In the genomic region with DNA sequence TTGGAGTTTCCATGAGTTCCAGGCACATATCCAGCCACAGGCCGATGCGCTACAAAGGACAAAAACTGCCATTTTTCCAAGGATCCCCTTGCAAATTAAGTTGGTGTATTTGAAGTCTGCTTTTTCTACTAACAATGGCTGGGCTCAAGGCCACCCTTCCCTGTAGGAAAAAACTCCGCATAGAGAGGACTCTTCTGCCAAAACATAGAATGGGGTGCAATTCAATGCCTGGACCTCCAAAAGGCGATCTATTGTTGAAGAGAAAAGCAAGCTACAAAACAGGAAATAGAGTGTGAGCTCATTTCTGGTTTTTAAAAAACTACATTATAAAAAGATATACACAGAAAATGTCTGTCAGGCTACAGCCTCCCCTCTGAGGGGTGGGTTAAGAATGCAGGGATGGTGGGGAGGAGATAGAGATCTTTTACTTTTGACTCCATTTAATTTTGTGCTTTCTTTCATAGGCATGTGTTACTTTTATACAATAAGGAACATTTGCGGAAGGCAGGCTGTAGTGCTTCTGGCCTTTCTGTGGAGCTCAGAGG, we compare ENCODE assay signal across 26 cellular contexts. TPM values are rescaled to one million over a fixed set of nuclear protein-coding genes. Genes with fewer than 3 reads are reported as not detected.
DNase-seq lines count a peak whose midpoint lies in the region; ATAC-seq, FAIRE-seq and TF ChIP-seq lines count a peak whose summit lies in the region.
"Had no signal": no experiment of that assay in that cellular context is flagged by ENCODE, and none has a peak within 500 bp of the region (broad histone marks: within the 10 kb centered on the region; RNA-seq: fewer than 3 reads in every experiment).

No MANE protein-coding gene starts in this region.

- H3K4me1 ChIP-seq in GM23338 (ENCODE audit: insufficient read depth) (no peaks in the 10 kb centered on the region), astrocyte (ENCODE audit: insufficient read depth, low read length) (no peaks in the 10 kb centered on the region), esophagus muscularis mucosa (no peaks in the 10 kb centered on the region)
- H3K4me1 ChIP-seq: Peyer's patch, SJCRH30 had no signal

- peak overlapping the region; percentile 72 for H2AFZ ChIP-seq in GM23338
- H2AFZ ChIP-seq in astrocyte (ENCODE audit: low read depth, low read length) = no peak overlapping the region

- H3K27ac ChIP-seq in GM23338 (ENCODE audit: low read depth) = no peak overlapping the region
- H3K27ac ChIP-seq in astrocyte (ENCODE audit: low read depth, low read length) = no peak overlapping the region
- H3K27ac ChIP-seq in esophagus muscularis mucosa (replicated peaks in 1 of 4) = peak overlapping the region in 3 of 4 donors; percentile 34 to 41 (median 39)
- H3K27ac ChIP-seq: Peyer's patch, SJCRH30 had no signal

- H3K4me2 ChIP-seq in GM23338 = no peak overlapping the region
- no peak overlapping the region for H3K4me2 ChIP-seq in astrocyte (ENCODE audit: low read length)

- H3K27ac Mint-ChIP-seq in GM23338 (no peak overlapping the region), astrocyte (ENCODE audit: unreplicated experiment) (no peak overlapping the region), nephron (peak overlapping the region in 2 of 3 experiments; percentile 50 to 67)
- H3K27ac Mint-ChIP-seq: CD4-positive, alpha-beta T cell; HFFc6 had no signal

- H3K9ac ChIP-seq in astrocyte (ENCODE audit: low read length) = no peak overlapping the region

- H3K4me3 Mint-ChIP-seq in GM23338 = no peak overlapping the region
- H3K4me3 Mint-ChIP-seq in astrocyte (ENCODE audit: unreplicated experiment) = peak overlapping the region; percentile 31
- H3K4me3 Mint-ChIP-seq in nephron = no peak overlapping the region
- H3K4me3 Mint-ChIP-seq: CD4-positive, alpha-beta T cell; HFFc6 had no signal

- H3K9me3 Mint-ChIP-seq in GM23338 (peaks cover 7% of the 10 kb centered on the region), astrocyte (ENCODE audit: unreplicated experiment) (no peaks in the 10 kb centered on the region), nephron (no peaks in the 10 kb centered on the region)
- H3K9me3 Mint-ChIP-seq: CD4-positive, alpha-beta T cell; HFFc6 had no signal

- ATAC-seq in GM23338 = no peak

- 81% methylated on average over 4 of the region's 5 CpGs for WGBS in esophagus muscularis mucosa

- H3K4me1 Mint-ChIP-seq in GM23338 (peaks cover 4% of the 10 kb centered on the region; the same call in 1 of the 3 replicates), astrocyte (ENCODE audit: low read depth, unreplicated experiment) (no peaks in the 10 kb centered on the region), nephron (peaks cover 6% of the 10 kb centered on the region)

- peaks cover 9% of the 10 kb centered on the region for H3K27me3 Mint-ChIP-seq in GM23338 (ENCODE audit: insufficient read depth, low read depth, poor library complexity)
- no peaks in the 10 kb centered on the region for H3K27me3 Mint-ChIP-seq in astrocyte (ENCODE audit: low read depth, unreplicated experiment)
- peaks cover 12% of the 10 kb centered on the region for H3K27me3 Mint-ChIP-seq in nephron (ENCODE audit: low read depth)

- H3F3A ChIP-seq in GM23338 (replicated peaks; ENCODE audit: low read depth) = no peaks in the 10 kb centered on the region

- H3K9me3 ChIP-seq in astrocyte (ENCODE audit: insufficient read depth, low read depth, low read length) (no peaks in the 10 kb centered on the region), esophagus muscularis mucosa (no peaks in the 10 kb centered on the region)
- H3K9me3 ChIP-seq: Peyer's patch, SJCRH30 had no signal

- no peaks in the 10 kb centered on the region for H3K36me3 Mint-ChIP-seq in GM23338 (ENCODE audit: low read depth)
- H3K36me3 Mint-ChIP-seq in astrocyte (ENCODE audit: low read depth, unreplicated experiment) = no peaks in the 10 kb centered on the region
- no peaks in the 10 kb centered on the region for H3K36me3 Mint-ChIP-seq in nephron (ENCODE audit: low read depth)

- no peak for TF ChIP-seq EP300 in esophagus muscularis mucosa (IDR thresholded peaks at IDR 0.05)

- TF ChIP-seq CTCF in GM23338 (conservative IDR thresholded peaks at IDR 0.05; ENCODE audit: low read depth in 2 of 2) (no peak), astrocyte (IDR thresholded peaks at IDR 0.05; ENCODE audit: insufficient read depth, low read depth, low read length) (no peak), esophagus muscularis mucosa (IDR thresholded peaks at IDR 0.05) (no peak), nephron (IDR thresholded peaks at IDR 0.05; ENCODE audit: unreplicated experiment in 3 of 3) (no peak)

- H3K36me3 ChIP-seq in GM23338 (ENCODE audit: insufficient read depth) (no peaks in the 10 kb centered on the region), astrocyte (ENCODE audit: insufficient read depth, low read length) (no peaks in the 10 kb centered on the region), esophagus muscularis mucosa (no peaks in the 10 kb centered on the region)
- H3K36me3 ChIP-seq: Peyer's patch, SJCRH30 had no signal

- H3K79me2 ChIP-seq in GM23338 (replicated peaks; ENCODE audit: insufficient read depth) (no peaks in the 10 kb centered on the region), astrocyte (ENCODE audit: insufficient read depth, low read length) (no peaks in the 10 kb centered on the region)

- no peak overlapping the region for H3K4me3 ChIP-seq in GM23338
- H3K4me3 ChIP-seq in astrocyte (ENCODE audit: insufficient read depth, low read depth, low read length) = no peak overlapping the region
- H3K4me3 ChIP-seq in esophagus muscularis mucosa = no peak overlapping the region
- H3K4me3 ChIP-seq: Peyer's patch, SJCRH30 had no signal

- H4K20me1 ChIP-seq in GM23338 (replicated peaks; ENCODE audit: insufficient read depth) (no peaks in the 10 kb centered on the region), astrocyte (ENCODE audit: insufficient read depth, low read length) (no peaks in the 10 kb centered on the region)

- no peak for TF ChIP-seq POLR2A in esophagus muscularis mucosa (IDR thresholded peaks at IDR 0.05; ENCODE audit: low read depth)

- H3K27me3 ChIP-seq in GM23338 (ENCODE audit: insufficient read depth) = no peaks in the 10 kb centered on the region
- H3K27me3 ChIP-seq in astrocyte (ENCODE audit: insufficient read depth, low read length) = peaks cover 3% of the 10 kb centered on the region
- H3K27me3 ChIP-seq in esophagus muscularis mucosa = no peaks in the 10 kb centered on the region
- H3K27me3 ChIP-seq: Peyer's patch had no signal

- H3K9me2 ChIP-seq in GM23338 (ENCODE audit: insufficient read depth) = no peaks in the 10 kb centered on the region; the same call in 1 of the 2 replicates

- DNase-seq in GM23338 (ENCODE audit: low spot score) (no peak), astrocyte (ENCODE audit: low read depth) (no peak), esophagus muscularis mucosa (ENCODE audit: extremely low spot score) (no peak), NOMO-1 treated with DMSO at 0.1 percent for 48 hours (lab: John Stamatoyannopoulos, UW; ENCODE audit: unreplicated experiment) (no peak), NCI-H82 treated with DMSO at 0.1 percent for 48 hours (lab: John Stamatoyannopoulos, UW; ENCODE audit: unreplicated experiment) (no peak), AG08396 (ENCODE audit: low spot score) (no peak), frontal cortex (ENCODE audit: low spot score in 2 of 2) (no peak)
- DNase-seq: CD4-positive, alpha-beta T cell; COR-L47; DMS79 treated with DMSO at 0.1 percent for 48 hours; H7; HFFc6; MV-4-11; NCI-H1105 treated with DMSO at 0.1 percent for 48 hours; NCI-H2029 treated with DMSO at 0.1 percent for 48 hours; NCI-H226; NCI-H510A treated with DMSO at 0.1 percent for 48 hours; NCI-H748 treated with DMSO at 0.1 percent for 48 hours; NK-92 treated with Interleukin-12 subunit alpha and Interleukin-12 subunit beta, amount 100 ng/mL, for 24 hours; Peyer's patch; SJCRH30 had no signal

- FAIRE-seq in astrocyte (lab: Jason Lieb, UNC) (no peak), frontal cortex (lab: Jason Lieb, UNC) (no peak)
- FAIRE-seq: A204.1, HTR-8/SVneo had no signal

- intact Hi-C loops in esophagus muscularis mucosa (cut with DNase I) = no loop called here

TF ChIP-seq in GM23338, 12 proteins besides CTCF, POLR2A, EP300 and RAD21 (continues in another document):
- TF ChIP-seq ZNF331 (CRISPR knock-in tag; IDR thresholded peaks at IDR 0.05; ENCODE audit: low read depth) (no peak), JUNB (IDR thresholded peaks at IDR 0.05; ENCODE audit: unreplicated experiment) (no peak), POLR2AphosphoS5 (IDR thresholded peaks at IDR 0.05; ENCODE audit: low read depth) (no peak), NANOG (IDR thresholded peaks at IDR 0.05; ENCODE audit: borderline replicate concordance) (no peak)

RNA-seq across cellular contexts. Expression of a gene that starts 22.9 kb away (rescaled TPM):
- not detected in 2 replicates for total RNA-seq in GM23338 (2014; rRNA removed; shearing (Covaris generic))
- polyA plus RNA-seq in GM23338 (2016; fragmentation: Nextera tagmentation; extraction: Ambion mirVana) = not detected in 2 replicates
- total RNA-seq in astrocyte (not detected in 2 replicates), esophagus muscularis mucosa (not detected), frontal cortex (0.41 TPM)
- total RNA-seq: CD4-positive, alpha-beta T cell; H7; HFFc6; M059J; Peyer's patch; SJCRH30 had no signal
- polyA plus RNA-seq: BJ had no signal

Comparison
In these comparisons a context has a peak if more than half of its experiments do, and no peak if none do; other contexts are left out.
1. H3K27ac ChIP-seq: peak in esophagus muscularis mucosa (3 of 4); none in GM23338 (single experiment) and astrocyte (single experiment).
2. H3K27ac Mint-ChIP-seq: peak in nephron (2 of 3); none in GM23338 (single experiment) and astrocyte (single experiment).